In genomic region chr6:149941583-149942460, GRCh38 we compare ENCODE assay signal across 8 cellular contexts. TPM values are rescaled to one million over a fixed set of nuclear protein-coding genes. Genes with fewer than 3 reads are reported as not detected.
DNase-seq lines count a peak whose midpoint lies in the region; ATAC-seq and TF ChIP-seq lines count a peak whose summit lies in the region.

ULBP2 (plus strand) TSS chr6:149942014; CDS start chr6:149942073, 59 bp downstream.

- TF ChIP-seq EP300 in tibial nerve (IDR thresholded peaks at IDR 0.05), result peak in 1 of 2 donors; percentile 27

- H3K36me3 ChIP-seq in heart right ventricle, result no peaks in the 10 kb centered on the region
- no peaks in the 10 kb centered on the region for H3K36me3 ChIP-seq in tibial nerve

- H3K4me1 ChIP-seq in heart right ventricle, result peaks cover 5 to 31% (median 24%) of the 10 kb centered on the region in 9 donors
- H3K4me1 ChIP-seq in tibial nerve, result peaks cover 0 to 32% (median 21%) of the 10 kb centered on the region in 4 donors

- peaks cover 34% of the 10 kb centered on the region for H3K4me1 Mint-ChIP-seq in T-helper 1 cell treated with Interleukin-12 subunit alpha and Interleukin-12 subunit beta and Interleukin-4 antibody, amounts not matched to agents 30 μg/mL and 1 μg/mL, for 36 hours (ENCODE audit: low read depth)

- H3K4me3 Mint-ChIP-seq in T-helper 1 cell treated with Interleukin-12 subunit alpha and Interleukin-12 subunit beta and Interleukin-4 antibody, amounts not matched to agents 30 μg/mL and 1 μg/mL, for 36 hours, result peak within 1 kb of the TSS; percentile 85

- no peaks in the 10 kb centered on the region for H3K9me3 Mint-ChIP-seq in T-helper 1 cell treated with Interleukin-12 subunit alpha and Interleukin-12 subunit beta and Interleukin-4 antibody, amounts not matched to agents 30 μg/mL and 1 μg/mL, for 36 hours

- ATAC-seq in GM18511 (IDR thresholded peaks at IDR 0.05; ENCODE audit: unreplicated experiment), result peak; percentile 38
- peak; percentile 95 to 99 (median 97) for ATAC-seq in heart right ventricle

- H3K27ac Mint-ChIP-seq in T-helper 1 cell treated with Interleukin-12 subunit alpha and Interleukin-12 subunit beta and Interleukin-4 antibody, amounts not matched to agents 30 μg/mL and 1 μg/mL, for 36 hours, result peak within 1 kb of the TSS; percentile 72

- DNase-seq in NCI-H1417 treated with DMSO at 0.1 percent for 48 hours (lab: John Stamatoyannopoulos, UW), result peak; percentile 81
- DNase-seq in amniotic epithelial cell (ENCODE audit: low read depth), result peak; percentile 89
- peak; percentile 85 to 91 for DNase-seq in heart right ventricle
- peak; percentile 65 to 97 (median 82) for DNase-seq in posterior cingulate gyrus
- DNase-seq in tibial nerve (ENCODE audit: low spot score in 2 of 2), result peak in 1 of 2 donors; percentile 58
- no peak for DNase-seq in NK-92 (lab: John Stamatoyannopoulos, UW; ENCODE audit: unreplicated experiment)

- TF ChIP-seq POLR2A in tibial nerve (IDR thresholded peaks at IDR 0.05), result no peak

- H3K27me3 Mint-ChIP-seq in T-helper 1 cell treated with Interleukin-12 subunit alpha and Interleukin-12 subunit beta and Interleukin-4 antibody, amounts not matched to agents 30 μg/mL and 1 μg/mL, for 36 hours (ENCODE audit: low read depth), result peaks cover 76% of the 10 kb centered on the region

- no peak for TF ChIP-seq CTCF in heart right ventricle (IDR thresholded peaks at IDR 0.05)
- TF ChIP-seq CTCF in tibial nerve (IDR thresholded peaks at IDR 0.05), result no peak

- H3K27ac ChIP-seq in heart right ventricle (peak within 1 kb of the TSS in 9 of 10 donors; percentile 28 to 71 (median 62)), tibial nerve (no peak within 1 kb of the TSS)

- peaks cover 16 to 57% (median 44%) of the 10 kb centered on the region in 7 donors for H3K27me3 ChIP-seq in heart right ventricle
- H3K27me3 ChIP-seq in tibial nerve, result peaks cover 4 to 68% of the 10 kb centered on the region in 2 donors

- H3K36me3 Mint-ChIP-seq in T-helper 1 cell treated with Interleukin-12 subunit alpha and Interleukin-12 subunit beta and Interleukin-4 antibody, amounts not matched to agents 30 μg/mL and 1 μg/mL, for 36 hours (ENCODE audit: low read depth), result no peaks in the 10 kb centered on the region

- intact Hi-C loops in heart right ventricle (cut with DNase I), result loop anchor here in 1 of 10 donors (2.0 kb wide), 1 partner anchor 63 kb away; no protein-coding TSS in a partner anchor
- intact Hi-C loops in posterior cingulate gyrus (cut with DNase I), result no loop called here

- H3K9me3 ChIP-seq in heart right ventricle (no peaks in the 10 kb centered on the region), tibial nerve (no peaks in the 10 kb centered on the region)

- H3K4me3 ChIP-seq in heart right ventricle, result peak within 1 kb of the TSS; percentile 27 to 74 (median 58)
- peak within 1 kb of the TSS; percentile 28 to 52 (median 48) for H3K4me3 ChIP-seq in tibial nerve

- 1% methylated on average over 62 of the region's 62 CpGs for WGBS in heart right ventricle, 2 donors
- WGBS in tibial nerve, 2 donors, result 1 to 3% methylated on average over 59 to 62 of the region's 62 CpGs

RNA-seq across cellular contexts. Expression of gene ULBP2, which starts in this region (rescaled TPM):
- 1 to 10 TPM in 5 of 10 donors, under 1 TPM in 5; 0.46 to 2.4 (median 1.0) TPM for total RNA-seq in heart right ventricle
- polyA plus RNA-seq in heart right ventricle, result 1 to 10 TPM in 1 of 2 donors, not detected in 1; 2.7 TPM
- under 1 TPM in 1 of 4 donors, not detected in 3; 0.22 TPM for total RNA-seq in tibial nerve

Comparison
In these comparisons a context has a peak if more than half of its experiments do, and no peak if none do; other contexts are left out.
1. H3K27ac ChIP-seq: peak in heart right ventricle (9 of 10); none in tibial nerve (0 of 4).